Comparison of ENCODE assay signal across 26 cellular contexts in genomic region chr19:1783354-1783753, GRCh38. TPM values are rescaled to one million over a fixed set of nuclear protein-coding genes. Genes with fewer than 3 reads are reported as not detected.
DNase-seq lines count a peak whose midpoint lies in the region; ATAC-seq, FAIRE-seq and TF ChIP-seq lines count a peak whose summit lies in the region.
"Had no signal": no experiment of that assay in that cellular context is flagged by ENCODE, and none has a peak within 500 bp of the region (broad histone marks: within the 10 kb centered on the region; RNA-seq: fewer than 3 reads in every experiment).

No MANE protein-coding gene starts in this region.

- TF ChIP-seq RAD21 in HepG2 (CRISPR knock-in tag; IDR thresholded peaks at IDR 0.05) (no peak), K562 (CRISPR knock-in tag; conservative IDR thresholded peaks at IDR 0.05 in 1 of 2, IDR thresholded peaks at IDR 0.05 in 1 of 2) (no peak)

- H2AFZ ChIP-seq in HepG2 (ENCODE audit: low read length) (no peak overlapping the region), K562 (ENCODE audit: low read depth, low read length) (no peak overlapping the region)

- CTCF ChIA-PET in HepG2 (lab: Yijun Ruan, JAX; ENCODE audit: low intra/inter-chr PET ratio, low total read pairs), result no interaction called here
- CTCF ChIA-PET in K562 (lab: Yijun Ruan, JAX; ENCODE audit: low intra/inter-chr PET ratio), result no interaction called here

- no TSS peak for BruUV-seq in HepG2 (replicated peaks; lab: Mats Ljungman, UMichigan)
- no TSS peak for BruUV-seq in K562 (replicated peaks; lab: Mats Ljungman, UMichigan)

- peaks cover 8% of the 10 kb centered on the region for H3K4me1 ChIP-seq in HepG2 (ENCODE audit: insufficient read depth, low read length)
- H3K4me1 ChIP-seq in right lobe of liver, result no peaks in the 10 kb centered on the region
- peaks cover 3 to 23% of the 10 kb centered on the region in 2 experiments; a peak in 3 of 5 replicates for H3K4me1 ChIP-seq in K562 (replicated peaks in 1 of 2; ENCODE audit: control insufficient read depth in 2 of 2, insufficient read depth in 2 of 2, low read length in 2 of 2)
- H3K4me1 ChIP-seq: A549, HAP-1 had no signal

- 51% methylated on average over 4 of the region's 4 CpGs for WGBS in HepG2 (ENCODE audit: low lambda C conversion rate)
- 100% methylated on average over 1 of the region's 4 CpGs for WGBS in right lobe of liver (ENCODE audit: insufficient coverage, low coverage, low lambda C conversion rate, missing lambda C conversion rate)
- WGBS in K562 (ENCODE audit: insufficient coverage, low coverage, missing lambda C conversion rate), result 11% methylated on average over 4 of the region's 4 CpGs

- TF ChIP-seq EP300 in HepG2 (IDR thresholded peaks at IDR 0.05; ENCODE audit: low read depth in 2 of 2, low read length in 2 of 2), result no peak
- TF ChIP-seq EP300 in HepG2 (CRISPR knock-in tag; IDR thresholded peaks at IDR 0.05; ENCODE audit: borderline replicate concordance), result no peak
- no peak for TF ChIP-seq EP300 in K562 (IDR thresholded peaks at IDR 0.05; ENCODE audit: low read length)

- H3K79me2 ChIP-seq in HepG2 (ENCODE audit: insufficient read depth, low read length) (no peaks in the 10 kb centered on the region), K562 (ENCODE audit: control insufficient read depth, insufficient read depth, low read length) (no peaks in the 10 kb centered on the region)

- intact Hi-C loops in HepG2 (cut with micrococcal nuclease; ENCODE audit: unreplicated experiment), result no loop called here
- intact Hi-C loops in right lobe of liver (cut with DNase I), result loop anchor here in 1 of 2 donors (10.0 kb wide), 1 partner anchor 229 kb away; no protein-coding TSS in a partner anchor
- intact Hi-C loops in K562 (cut with micrococcal nuclease), result no loop called here

- no peak for ATAC-seq in HepG2
- no peak for ATAC-seq in right lobe of liver
- no peak for ATAC-seq in K562
- ATAC-seq in HG03045 (IDR thresholded peaks at IDR 0.05; ENCODE audit: unreplicated experiment), result no peak
- ATAC-seq in GM18519 (IDR thresholded peaks at IDR 0.05; ENCODE audit: low FRiP score, unreplicated experiment), result no peak
- ATAC-seq: A549 had no signal

- no peak for TF ChIP-seq CTCF in HepG2 (CRISPR knock-in tag; IDR thresholded peaks at IDR 0.05)
- TF ChIP-seq CTCF in right lobe of liver (IDR thresholded peaks at IDR 0.05), result no peak
- no peak for TF ChIP-seq CTCF in K562 (IDR thresholded peaks at IDR 0.05 in 2 of 3, conservative IDR thresholded peaks at IDR 0.05 in 1 of 3; ENCODE audit: insufficient read depth in 2 of 3, low read depth in 1 of 3, low read length in 3 of 3)

- no peaks in the 10 kb centered on the region for H4K20me1 ChIP-seq in HepG2 (ENCODE audit: insufficient read depth, low read length)
- no peaks in the 10 kb centered on the region for H4K20me1 ChIP-seq in K562 (replicated peaks; ENCODE audit: control insufficient read depth, insufficient read depth, low read length)

- H3K36me3 ChIP-seq in HepG2 (replicated peaks in 1 of 2; ENCODE audit: control insufficient read depth in 1 of 2, insufficient read depth in 2 of 2, low read length in 2 of 2) (no peaks in the 10 kb centered on the region), right lobe of liver (no peaks in the 10 kb centered on the region), K562 (ENCODE audit: control insufficient read depth, insufficient read depth, low read length) (no peaks in the 10 kb centered on the region)
- H3K36me3 ChIP-seq: HAP-1 had no signal

- H3K27me3 ChIP-seq in HepG2 (ENCODE audit: control insufficient read depth in 1 of 2, insufficient read depth in 2 of 2, low read length in 2 of 2), result peaks cover 14 to 63% of the 10 kb centered on the region in 2 experiments
- H3K27me3 ChIP-seq in right lobe of liver, result peaks cover 0 to 9% of the 10 kb centered on the region in 2 donors
- H3K27me3 ChIP-seq in K562 (ENCODE audit: control insufficient read depth in 2 of 2, insufficient read depth in 2 of 2, low read length in 2 of 2), result peaks cover 2 to 21% of the 10 kb centered on the region in 2 experiments; a peak in 3 of 5 replicates

- H3K9ac ChIP-seq in HepG2 (ENCODE audit: insufficient read depth, low read depth, low read length), result no peak overlapping the region
- H3K9ac ChIP-seq in K562 (ENCODE audit: insufficient read depth in 1 of 2, low read depth in 2 of 2, low read length in 2 of 2), result no peak overlapping the region

- no peak for TF ChIP-seq POLR2A in HepG2 (IDR thresholded peaks at IDR 0.05; ENCODE audit: insufficient read depth in 1 of 2, low read depth in 2 of 2, low read length in 2 of 2)
- TF ChIP-seq POLR2A in right lobe of liver (IDR thresholded peaks at IDR 0.05), result no peak
- TF ChIP-seq POLR2A in K562 (conservative IDR thresholded peaks at IDR 0.05), result no peak

- no peak overlapping the region for H3K27ac ChIP-seq in HepG2 (ENCODE audit: extremely low read length, insufficient read depth, low read length)
- no peak overlapping the region for H3K27ac ChIP-seq in right lobe of liver
- no peak overlapping the region for H3K27ac ChIP-seq in K562 (ENCODE audit: extremely low read depth, low read depth, low read length)
- H3K27ac ChIP-seq: A549 had no signal

- H3K9me1 ChIP-seq in K562 (ENCODE audit: control insufficient read depth, insufficient read depth, low read length), result no peaks in the 10 kb centered on the region

- no peak overlapping the region for H3K4me2 ChIP-seq in HepG2 (ENCODE audit: low read depth, low read length)
- H3K4me2 ChIP-seq in K562 (ENCODE audit: insufficient read depth, low read length), result no peak overlapping the region
- H3K4me2 ChIP-seq: A549 had no signal

- POLR2A ChIA-PET in HepG2 (lab: Yijun Ruan, JAX) (no interaction called here), K562 (lab: Yijun Ruan, JAX) (interaction anchor here (0.6 to 1.4 kb wide), 4 partner anchors 10 to 189 kb away, joined by 3 read pairs; no protein-coding TSS in a partner anchor)

- in situ Hi-C loops in HepG2 (cut with HindIII; ENCODE audit: extremely low pct_ligation_motif_present, low pct_unique_long_range_greater_than_20kb) (no loop called here), K562 (cut with MboI) (no loop called here)

- DNase-seq in HepG2 (ENCODE audit: low spot score), result no peak
- no peak for DNase-seq in right lobe of liver
- DNase-seq in Jurkat, Clone E6-1 (ENCODE audit: low read depth, low spot score), result peak; percentile 14
- peak in 2 of 4 experiments; percentile 54 to 68 for DNase-seq in K562 (ENCODE audit: extremely low read depth in 1 of 4, low spot score in 3 of 4)
- DNase-seq in central memory CD4-positive, alpha-beta T cell, result no peak
- DNase-seq: 8988T, ACHN, AML-193, C1 segment of cervical spinal cord, Calu3, COR-L47, DMS53, DMS79 treated with DMSO at 0.1 percent for 48 hours, GF-D8, GOT3 had no signal

- H3K4me3 ChIP-seq in HepG2 (replicated peaks in 1 of 3; ENCODE audit: insufficient read depth in 1 of 3, low read depth in 2 of 3, low read length in 3 of 3) (no peak overlapping the region), right lobe of liver (no peak overlapping the region), K562 (no peak overlapping the region)
- no peak overlapping the region for H3K4me3 ChIP-seq in Jurkat, Clone E6-1 (ENCODE audit: low read length)
- H3K4me3 ChIP-seq: A549, HAP-1 had no signal

- FAIRE-seq in HepG2 (lab: Jason Lieb, UNC) (no peak), K562 (lab: Jason Lieb, UNC) (no peak)
- FAIRE-seq: A549, GM12891, GM18507, H54 had no signal

- peaks cover 5% of the 10 kb centered on the region; the same call in 1 of the 2 replicates for H3K9me3 ChIP-seq in HepG2 (ENCODE audit: low read length)
- H3K9me3 ChIP-seq in right lobe of liver, result no peaks in the 10 kb centered on the region
- H3K9me3 ChIP-seq in K562 (replicated peaks; ENCODE audit: control insufficient read depth, insufficient read depth, low read depth, low read length), result no peaks in the 10 kb centered on the region; the same call in none of the 2 replicates

RNA-seq across cellular contexts. Expression of gene ATP8B3, which starts 28.7 kb away (rescaled TPM):
- total RNA-seq in HepG2 (2016; rRNA removed; fragmentation: Illumina TruSeq; extraction: Trizol) (1.8 and 2.6 TPM in 2 replicates), right lobe of liver (1 to 10 TPM in 5 of 6 experiments, under 1 TPM in 1; 0.86 to 5.7 (median 3.1) TPM), K562 (2014; rRNA removed) (3.2 and 5.0 TPM in 2 replicates), K562 (2014; rRNA removed; fragmentation: Illumina TruSeq; extraction: Trizol) (3.2 and 3.6 TPM in 2 replicates), K562 (2015; rRNA removed; fragmentation: Illumina TruSeq; extraction: Trizol) (3.8 and 4.3 TPM in 2 replicates), K562 (2021) (12.3 and 13.2 TPM in 2 replicates)
- total RNA-seq in HepG2 (2016; cell fraction: cytosol; rRNA removed; fragmentation: Illumina TruSeq; extraction: Trizol; ENCODE audit: low read depth), result 0.35 and 0.40 TPM in 2 replicates
- 1.8 and 2.6 TPM in 2 replicates for total RNA-seq in HepG2 (2016; cell fraction: insoluble cytoplasmic fraction; rRNA removed; fragmentation: Illumina TruSeq; extraction: Trizol)
- total RNA-seq in HepG2 (2016; cell fraction: membrane; rRNA removed; fragmentation: Illumina TruSeq; extraction: Trizol), result 1.2 and 1.7 TPM in 2 replicates
- total RNA-seq in HepG2 (2016; cell fraction: nucleus; rRNA removed; fragmentation: Illumina TruSeq; extraction: Trizol), result 1.9 and 3.5 TPM in 2 replicates
- polyA plus RNA-seq in HepG2 (2011; rRNA removed) (5.8 and 5.9 TPM in 2 replicates), K562 (2011; rRNA removed) (8.3 and 13.2 TPM in 2 replicates), K562 (2014; fragmentation: Illumina TruSeq; extraction: Trizol) (6.0 and 6.4 TPM in 2 replicates), K562 (2014; fragmentation: Nextera tagmentation; extraction: Ambion mirVana) (1 to 10 TPM; 1.2 to 2.2 TPM), K562 (2014; rRNA removed) (10.1 and 11.9 TPM in 2 replicates)
- 3.8 and 4.8 TPM in 2 replicates for polyA plus RNA-seq in HepG2 (2011; cell fraction: cytosol; rRNA removed)
- polyA plus RNA-seq in HepG2 (2011; cell fraction: nucleus; rRNA removed), result 10.6 and 12.8 TPM in 2 replicates
- polyA plus RNA-seq in HepG2 (2012), result 2.4 and 2.5 TPM in 2 replicates
- 0.36 and 0.59 TPM in 2 replicates for polyA plus RNA-seq in HepG2 (2016; cell fraction: cytosol; fragmentation: Illumina TruSeq; extraction: Trizol; ENCODE audit: low read depth)
- 1.1 and 2.2 TPM in 2 replicates for polyA plus RNA-seq in HepG2 (2016; cell fraction: insoluble cytoplasmic fraction; fragmentation: Illumina TruSeq; extraction: Trizol; ENCODE audit: low read depth)
- polyA plus RNA-seq in HepG2 (2016; cell fraction: membrane; fragmentation: Illumina TruSeq; extraction: Trizol; ENCODE audit: low read depth), result 0.69 and 0.98 TPM in 2 replicates
- polyA plus RNA-seq in HepG2 (2016; cell fraction: nucleus; fragmentation: Illumina TruSeq; extraction: Trizol; ENCODE audit: insufficient read depth, low read depth), result 9.6 and 11.4 TPM in 2 replicates
- 10.3 and 16.8 TPM in 2 replicates for polyA minus RNA-seq in HepG2 (2011; rRNA and poly(A)+ RNA removed; ENCODE audit: low replicate concordance)
- polyA minus RNA-seq in HepG2 (2011; cell fraction: cytosol; rRNA and poly(A)+ RNA removed), result 4.6 and 5.4 TPM in 2 replicates
- 2.7 and 3.0 TPM in 2 replicates for polyA minus RNA-seq in HepG2 (2011; cell fraction: nucleus; rRNA and poly(A)+ RNA removed)
- polyA plus RNA-seq in Jurkat, Clone E6-1 (2012; ENCODE audit: insufficient read depth, insufficient read length), result 19.0 TPM
- 40.7 and 89.4 TPM in 2 replicates for total RNA-seq in K562 (2011; cell fraction: chromatin; rRNA removed; ENCODE audit: low replicate concordance)
- 37.1 and 44.7 TPM in 2 replicates for total RNA-seq in K562 (2011; cell fraction: nucleolus; rRNA removed)
- 35.0 and 38.7 TPM in 2 replicates for total RNA-seq in K562 (2011; cell fraction: nucleoplasm; rRNA removed)
- 12.0 and 13.1 TPM in 2 replicates for polyA plus RNA-seq in K562 (2011; cell fraction: cytosol; rRNA removed)
- polyA plus RNA-seq in K562 (2011; cell fraction: nucleus; rRNA removed), result 36.1 and 44.4 TPM in 2 replicates
- 5.6 and 7.6 TPM in 2 replicates for polyA plus RNA-seq in K562 (2012)
- polyA minus RNA-seq in K562 (2011; rRNA and poly(A)+ RNA removed), result 9.7 and 10.4 TPM in 2 replicates
- polyA minus RNA-seq in K562 (2011; cell fraction: cytosol; rRNA and poly(A)+ RNA removed), result 7.3 and 10.2 TPM in 2 replicates
- polyA minus RNA-seq in K562 (2011; cell fraction: nucleus; rRNA and poly(A)+ RNA removed), result 5.4 and 7.0 TPM in 2 replicates

RNA-seq across cellular contexts. Expression of gene ONECUT3, which starts 30.0 kb away (rescaled TPM):
- total RNA-seq in HepG2 (2016; rRNA removed; fragmentation: Illumina TruSeq; extraction: Trizol), result not detected in 2 replicates
- not detected in 2 replicates for total RNA-seq in HepG2 (2016; cell fraction: cytosol; rRNA removed; fragmentation: Illumina TruSeq; extraction: Trizol; ENCODE audit: low read depth)
- total RNA-seq in HepG2 (2016; cell fraction: insoluble cytoplasmic fraction; rRNA removed; fragmentation: Illumina TruSeq; extraction: Trizol), result not detected in 2 replicates
- total RNA-seq in HepG2 (2016; cell fraction: membrane; rRNA removed; fragmentation: Illumina TruSeq; extraction: Trizol), result not detected in 2 replicates
- total RNA-seq in HepG2 (2016; cell fraction: nucleus; rRNA removed; fragmentation: Illumina TruSeq; extraction: Trizol), result not detected in 2 replicates
- polyA plus RNA-seq in HepG2 (2011; rRNA removed), result under 0.01 and 0.01 TPM in 2 replicates
- 0.01 TPM in 1 of 2 replicates, not detected in the other for polyA plus RNA-seq in HepG2 (2011; cell fraction: cytosol; rRNA removed)
- polyA plus RNA-seq in HepG2 (2011; cell fraction: nucleus; rRNA removed), result 0.03 TPM in 1 of 2 replicates, not detected in the other
- not detected in 2 replicates for polyA plus RNA-seq in HepG2 (2012)
- not detected in 2 replicates for polyA plus RNA-seq in HepG2 (2016; cell fraction: cytosol; fragmentation: Illumina TruSeq; extraction: Trizol; ENCODE audit: low read depth)
- 0.02 TPM in 1 of 2 replicates, not detected in the other for polyA plus RNA-seq in HepG2 (2016; cell fraction: insoluble cytoplasmic fraction; fragmentation: Illumina TruSeq; extraction: Trizol; ENCODE audit: low read depth)
- not detected in 2 replicates for polyA plus RNA-seq in HepG2 (2016; cell fraction: membrane; fragmentation: Illumina TruSeq; extraction: Trizol; ENCODE audit: low read depth)
- not detected in 2 replicates for polyA plus RNA-seq in HepG2 (2016; cell fraction: nucleus; fragmentation: Illumina TruSeq; extraction: Trizol; ENCODE audit: insufficient read depth, low read depth)
- not detected in 2 replicates for polyA minus RNA-seq in HepG2 (2011; rRNA and poly(A)+ RNA removed; ENCODE audit: low replicate concordance)
- polyA minus RNA-seq in HepG2 (2011; cell fraction: cytosol; rRNA and poly(A)+ RNA removed), result not detected in 2 replicates
- not detected in 2 replicates for polyA minus RNA-seq in HepG2 (2011; cell fraction: nucleus; rRNA and poly(A)+ RNA removed)
- not detected for total RNA-seq in right lobe of liver
- not detected for polyA plus RNA-seq in Jurkat, Clone E6-1 (2012; ENCODE audit: insufficient read depth, insufficient read length)
- 0.12 TPM in 1 of 2 replicates, not detected in the other for total RNA-seq in K562 (2011; cell fraction: chromatin; rRNA removed; ENCODE audit: low replicate concordance)
- not detected in 2 replicates for total RNA-seq in K562 (2011; cell fraction: nucleolus; rRNA removed)
- total RNA-seq in K562 (2011; cell fraction: nucleoplasm; rRNA removed), result 0.08 TPM in 1 of 2 replicates, not detected in the other
- total RNA-seq in K562 (2014; rRNA removed), result not detected in 2 replicates
- total RNA-seq in K562 (2014; rRNA removed; fragmentation: Illumina TruSeq; extraction: Trizol), result not detected in 2 replicates
- not detected in 2 replicates for total RNA-seq in K562 (2015; rRNA removed; fragmentation: Illumina TruSeq; extraction: Trizol)
- not detected in 2 replicates for total RNA-seq in K562 (2021)
- polyA plus RNA-seq in K562 (2011; rRNA removed), result 0.01 TPM in 1 of 2 replicates, not detected in the other
- 0.01 and 0.04 TPM in 2 replicates for polyA plus RNA-seq in K562 (2011; cell fraction: cytosol; rRNA removed)
- polyA plus RNA-seq in K562 (2011; cell fraction: nucleus; rRNA removed), result 0.06 and 0.14 TPM in 2 replicates
- polyA plus RNA-seq in K562 (2012), result 0.01 and 0.07 TPM in 2 replicates
- not detected in 2 replicates for polyA plus RNA-seq in K562 (2014; fragmentation: Illumina TruSeq; extraction: Trizol)
- not detected for polyA plus RNA-seq in K562 (2014; fragmentation: Nextera tagmentation; extraction: Ambion mirVana)
- not detected in 2 replicates for polyA plus RNA-seq in K562 (2014; rRNA removed)
- 0.03 TPM in 1 of 2 replicates, not detected in the other for polyA minus RNA-seq in K562 (2011; rRNA and poly(A)+ RNA removed)
- polyA minus RNA-seq in K562 (2011; cell fraction: cytosol; rRNA and poly(A)+ RNA removed), result not detected in 2 replicates
- polyA minus RNA-seq in K562 (2011; cell fraction: nucleus; rRNA and poly(A)+ RNA removed), result not detected in 2 replicates
- total RNA-seq: CD4-positive, alpha-beta memory T cell; Daoy; G401 had no signal
- polyA plus RNA-seq: BJ; CD4-positive, alpha-beta memory T cell had no signal

Comparison
In these comparisons a context has a peak if more than half of its experiments do, and no peak if none do; other contexts are left out.
1. Of the 241 proteins assayed by ChIP-seq in both HepG2 and K562: peak only in HepG2: none; only in K562: none; in both: NFYB; in neither: 240.